Comparison of ENCODE assay signal across 19 cellular contexts in genomic region chr10:105986896-105987638, GRCh38.
"Had no signal": no experiment of that assay in that cellular context is flagged by ENCODE, and none has a peak within 500 bp of the region (broad histone marks: within the 10 kb centered on the region; RNA-seq: fewer than 3 reads in every experiment).

No MANE protein-coding gene starts in this region.

- H3K4me3 Mint-ChIP-seq: activated CD4-positive, alpha-beta T cell treated with anti-CD3 and anti-CD28 coated beads, Interleukin-2, amount 10 ng/mL, durations not matched to agents 7 days and 5 days; activated CD8-positive, alpha-beta T cell treated with anti-CD3 and anti-CD28 coated beads for 36 hours; activated naive CD4-positive, alpha-beta T cell treated with anti-CD3 and anti-CD28 coated beads, Interleukin-2, amount 50 U/mL, for 24 hours; T-helper 2 cell treated with Interferon-gamma antibody and Interleukin-4, amounts not matched to agents 5 μg/mL and 100 μg/mL, for 36 hours had no signal

- H3K27me3 ChIP-seq: ascending aorta, brain microvascular endothelial cell, gastrocnemius medialis had no signal

- H3K27ac Mint-ChIP-seq: activated CD4-positive, alpha-beta T cell treated with anti-CD3 and anti-CD28 coated beads, Interleukin-2, amount 10 ng/mL, durations not matched to agents 7 days and 5 days; activated CD8-positive, alpha-beta T cell treated with anti-CD3 and anti-CD28 coated beads for 36 hours; activated naive CD4-positive, alpha-beta T cell treated with anti-CD3 and anti-CD28 coated beads, Interleukin-2, amount 50 U/mL, for 24 hours; T-helper 2 cell treated with Interferon-gamma antibody and Interleukin-4, amounts not matched to agents 5 μg/mL and 100 μg/mL, for 36 hours had no signal

- H3K4me3 ChIP-seq: ascending aorta, gastrocnemius medialis had no signal

- ATAC-seq: activated CD8-positive, alpha-beta T cell treated with anti-CD3 and anti-CD28 coated beads for 36 hours; gastrocnemius medialis; SK-N-SH treated with all-trans-retinoic acid at 6 μM for 48 hours; stimulated activated naive CD8-positive, alpha-beta T cell treated with anti-CD3 and anti-CD28 coated beads, Interleukin-15, Interleukin-2, amounts not matched to agents 100 U/mL and 50 U/mL, for 24 hours had no signal

- H3K4me1 ChIP-seq: ascending aorta, gastrocnemius medialis had no signal

- H3K36me3 Mint-ChIP-seq: activated naive CD4-positive, alpha-beta T cell treated with anti-CD3 and anti-CD28 coated beads, Interleukin-2, amount 50 U/mL, for 24 hours had no signal

- H3K27ac ChIP-seq: ascending aorta, brain microvascular endothelial cell, gastrocnemius medialis, VCaP had no signal

- H3K27me3 Mint-ChIP-seq: activated CD4-positive, alpha-beta T cell treated with anti-CD3 and anti-CD28 coated beads, Interleukin-2, amount 10 ng/mL, durations not matched to agents 7 days and 5 days had no signal

- H3K9me3 ChIP-seq: ascending aorta, gastrocnemius medialis had no signal

- DNase-seq: activated CD4-positive, alpha-beta T cell treated with anti-CD3 and anti-CD28 coated beads, Interleukin-2, amount 10 ng/mL, durations not matched to agents 7 days and 5 days; activated CD4-positive, CD25-positive, alpha-beta regulatory T cell treated with anti-CD3 and anti-CD28 coated beads, Interleukin-2, amount 50 U/mL, for 72 hours; activated CD8-positive, alpha-beta T cell treated with anti-CD3 and anti-CD28 coated beads for 36 hours; activated gamma-delta T cell treated with Interleukin-2 at 50 U/mL for 16 hours; activated T-cell treated with anti-CD3 and anti-CD28 coated beads, Interleukin-2, amount 50 U/mL, for 1 hour; brain microvascular endothelial cell; central memory CD4-positive, alpha-beta T cell; effector memory CD4-positive, alpha-beta T cell; gastrocnemius medialis; head of caudate nucleus; hypothalamus; nucleus accumbens; stimulated activated CD4-positive, alpha-beta T cell treated with anti-CD3 and anti-CD28 coated beads, Interleukin-4, amount 100 ng/mL, for 4 hours; stimulated activated naive CD8-positive, alpha-beta T cell treated with anti-CD3 and anti-CD28 coated beads, Interleukin-15, Interleukin-2, amounts not matched to agents 100 U/mL and 50 U/mL, for 24 hours had no signal

- H3K9me3 Mint-ChIP-seq: activated CD4-positive, alpha-beta T cell treated with anti-CD3 and anti-CD28 coated beads, Interleukin-2, amount 10 ng/mL, durations not matched to agents 7 days and 5 days; activated CD8-positive, alpha-beta T cell treated with anti-CD3 and anti-CD28 coated beads for 36 hours; activated naive CD4-positive, alpha-beta T cell treated with anti-CD3 and anti-CD28 coated beads, Interleukin-2, amount 50 U/mL, for 24 hours; T-helper 2 cell treated with Interferon-gamma antibody and Interleukin-4, amounts not matched to agents 5 μg/mL and 100 μg/mL, for 36 hours had no signal

- H3K4me1 Mint-ChIP-seq: activated CD4-positive, alpha-beta T cell treated with anti-CD3 and anti-CD28 coated beads, Interleukin-2, amount 10 ng/mL, durations not matched to agents 7 days and 5 days; activated naive CD4-positive, alpha-beta T cell treated with anti-CD3 and anti-CD28 coated beads, Interleukin-2, amount 50 U/mL, for 24 hours had no signal
